Comparison of ENCODE assay signal across 24 cellular contexts in genomic region chr9:114688892-114689291, GRCh38. TPM values are rescaled to one million over a fixed set of nuclear protein-coding genes. Genes with fewer than 3 reads are reported as not detected.
DNase-seq lines count a peak whose midpoint lies in the region; ATAC-seq lines count a peak whose summit lies in the region.
"Had no signal": no experiment of that assay in that cellular context is flagged by ENCODE, and none has a peak within 500 bp of the region (broad histone marks: within the 10 kb centered on the region; RNA-seq: fewer than 3 reads in every experiment).

No MANE protein-coding gene starts in this region.

- peaks cover 78% of the 10 kb centered on the region for H3K4me1 Mint-ChIP-seq in activated CD4-positive, alpha-beta T cell treated with anti-CD3 and anti-CD28 coated beads, Interleukin-2, amount 10 ng/mL, durations not matched to agents 24 days and 14 days
- peaks cover 94% of the 10 kb centered on the region for H3K4me1 Mint-ChIP-seq in stimulated activated naive CD8-positive, alpha-beta T cell treated with anti-CD3 and anti-CD28 coated beads, Interleukin-15, Interleukin-2, amounts not matched to agents 100 ng/mL and 50 ng/mL, for 24 hours (ENCODE audit: low read depth)
- H3K4me1 Mint-ChIP-seq in activated T-helper 2 cell treated with anti-CD3 and anti-CD28 coated beads, Interferon-gamma antibody, Interleukin-2, Interleukin-4, amounts not matched to agents 10 μg/mL and 5 μg/mL and 100 μg/mL, durations not matched to agents 14 hours and 24 hours and 36 hours (ENCODE audit: low read depth) = peaks cover 90% of the 10 kb centered on the region
- peaks cover 93% of the 10 kb centered on the region for H3K4me1 Mint-ChIP-seq in stimulated activated naive CD8-positive, alpha-beta T cell treated with anti-CD3 and anti-CD28 coated beads, Interleukin-15, amount 100 ng/mL, for 72 hours

- no peak for ATAC-seq in stimulated activated naive CD8-positive, alpha-beta T cell treated with anti-CD3 and anti-CD28 coated beads, Interleukin-15, Interleukin-2, amounts not matched to agents 100 U/mL and 50 U/mL, for 24 hours
- no peak for ATAC-seq in stimulated activated naive CD8-positive, alpha-beta T cell treated with anti-CD3 and anti-CD28 coated beads, Interleukin-15, amount 100 ng/mL, for 72 hours
- ATAC-seq in GM18511 (IDR thresholded peaks at IDR 0.05; ENCODE audit: unreplicated experiment) = no peak

- H3K4me3 Mint-ChIP-seq in activated CD4-positive, alpha-beta T cell treated with anti-CD3 and anti-CD28 coated beads, Interleukin-2, amount 10 ng/mL, durations not matched to agents 24 days and 14 days = no peak overlapping the region
- no peak overlapping the region for H3K4me3 Mint-ChIP-seq in stimulated activated naive CD8-positive, alpha-beta T cell treated with anti-CD3 and anti-CD28 coated beads, Interleukin-15, Interleukin-2, amounts not matched to agents 100 ng/mL and 50 ng/mL, for 24 hours
- no peak overlapping the region for H3K4me3 Mint-ChIP-seq in activated T-helper 2 cell treated with anti-CD3 and anti-CD28 coated beads, Interferon-gamma antibody, Interleukin-2, Interleukin-4, amounts not matched to agents 10 μg/mL and 5 μg/mL and 100 μg/mL, durations not matched to agents 14 hours and 24 hours and 36 hours (ENCODE audit: low read depth)
- peak overlapping the region in 1 of 2 donors; percentile 13 for H3K4me3 Mint-ChIP-seq in stimulated activated naive CD8-positive, alpha-beta T cell treated with anti-CD3 and anti-CD28 coated beads, Interleukin-15, amount 100 ng/mL, for 72 hours
- H3K4me3 Mint-ChIP-seq: H9, IgD-negative memory B cell had no signal

- no peaks in the 10 kb centered on the region for H3K27me3 Mint-ChIP-seq in activated CD4-positive, alpha-beta T cell treated with anti-CD3 and anti-CD28 coated beads, Interleukin-2, amount 10 ng/mL, durations not matched to agents 24 days and 14 days
- H3K27me3 Mint-ChIP-seq in stimulated activated naive CD8-positive, alpha-beta T cell treated with anti-CD3 and anti-CD28 coated beads, Interleukin-15, Interleukin-2, amounts not matched to agents 100 ng/mL and 50 ng/mL, for 24 hours = no peaks in the 10 kb centered on the region
- no peaks in the 10 kb centered on the region for H3K27me3 Mint-ChIP-seq in activated T-helper 2 cell treated with anti-CD3 and anti-CD28 coated beads, Interferon-gamma antibody, Interleukin-2, Interleukin-4, amounts not matched to agents 10 μg/mL and 5 μg/mL and 100 μg/mL, durations not matched to agents 14 hours and 24 hours and 36 hours (ENCODE audit: low read depth)
- H3K27me3 Mint-ChIP-seq in stimulated activated naive CD8-positive, alpha-beta T cell treated with anti-CD3 and anti-CD28 coated beads, Interleukin-15, amount 100 ng/mL, for 72 hours = no peaks in the 10 kb centered on the region

- no peak for DNase-seq in activated CD4-positive, alpha-beta T cell treated with anti-CD3 and anti-CD28 coated beads, Interleukin-2, amount 10 ng/mL, durations not matched to agents 24 days and 14 days
- DNase-seq in activated CD4-positive, alpha-beta T cell treated with anti-CD3 and anti-CD28 coated beads for 1 hour = no peak
- DNase-seq in stimulated activated naive CD8-positive, alpha-beta T cell treated with anti-CD3 and anti-CD28 coated beads, Interleukin-15, Interleukin-2, amounts not matched to agents 100 U/mL and 50 U/mL, for 24 hours = no peak
- no peak for DNase-seq in activated T-helper 2 cell treated with anti-CD3 and anti-CD28 coated beads, Interferon-gamma antibody, Interleukin-2, Interleukin-4, amounts not matched to agents 10 μg/mL and 5 μg/mL and 100 μg/mL, durations not matched to agents 14 hours and 24 hours and 36 hours (ENCODE audit: low spot score)
- DNase-seq in stimulated activated naive CD8-positive, alpha-beta T cell treated with anti-CD3 and anti-CD28 coated beads, Interleukin-15, amount 100 ng/mL, for 72 hours = no peak
- DNase-seq in NCI-H187 (lab: John Stamatoyannopoulos, UW) = no peak
- DNase-seq: BE2C; CD4-positive, CD25-positive, alpha-beta regulatory T cell; COR-L47; DMS 273 treated with DMSO at 0.1 percent for 48 hours; GDM1; H9; Kasumi-1; MG63; NCI-H1092; NCI-H146; NCI-H2081; Peyer's patch had no signal

- peak overlapping the region; percentile 97 for H3K27ac Mint-ChIP-seq in activated CD4-positive, alpha-beta T cell treated with anti-CD3 and anti-CD28 coated beads, Interleukin-2, amount 10 ng/mL, durations not matched to agents 24 days and 14 days
- peak overlapping the region; percentile 96 for H3K27ac Mint-ChIP-seq in stimulated activated naive CD8-positive, alpha-beta T cell treated with anti-CD3 and anti-CD28 coated beads, Interleukin-15, Interleukin-2, amounts not matched to agents 100 ng/mL and 50 ng/mL, for 24 hours
- peak overlapping the region; percentile 90 for H3K27ac Mint-ChIP-seq in activated T-helper 2 cell treated with anti-CD3 and anti-CD28 coated beads, Interferon-gamma antibody, Interleukin-2, Interleukin-4, amounts not matched to agents 10 μg/mL and 5 μg/mL and 100 μg/mL, durations not matched to agents 14 hours and 24 hours and 36 hours
- peak overlapping the region; percentile 13 to 95 for H3K27ac Mint-ChIP-seq in stimulated activated naive CD8-positive, alpha-beta T cell treated with anti-CD3 and anti-CD28 coated beads, Interleukin-15, amount 100 ng/mL, for 72 hours
- H3K27ac Mint-ChIP-seq: CD4-positive, CD25-positive, alpha-beta regulatory T cell; IgD-negative memory B cell had no signal

- H3K36me3 Mint-ChIP-seq in activated CD4-positive, alpha-beta T cell treated with anti-CD3 and anti-CD28 coated beads, Interleukin-2, amount 10 ng/mL, durations not matched to agents 24 days and 14 days (ENCODE audit: low read depth) = peaks cover 38% of the 10 kb centered on the region
- H3K36me3 Mint-ChIP-seq in stimulated activated naive CD8-positive, alpha-beta T cell treated with anti-CD3 and anti-CD28 coated beads, Interleukin-15, Interleukin-2, amounts not matched to agents 100 ng/mL and 50 ng/mL, for 24 hours (ENCODE audit: low read depth) = peaks cover 22% of the 10 kb centered on the region
- peaks cover 56% of the 10 kb centered on the region for H3K36me3 Mint-ChIP-seq in activated T-helper 2 cell treated with anti-CD3 and anti-CD28 coated beads, Interferon-gamma antibody, Interleukin-2, Interleukin-4, amounts not matched to agents 10 μg/mL and 5 μg/mL and 100 μg/mL, durations not matched to agents 14 hours and 24 hours and 36 hours (ENCODE audit: low read depth)
- H3K36me3 Mint-ChIP-seq: CD4-positive, CD25-positive, alpha-beta regulatory T cell had no signal

- intact Hi-C loops in activated CD4-positive, alpha-beta T cell treated with anti-CD3 and anti-CD28 coated beads, Interleukin-2, amount 10 ng/mL, durations not matched to agents 24 days and 14 days (cut with micrococcal nuclease) = no loop called here
- intact Hi-C loops in activated T-helper 2 cell treated with anti-CD3 and anti-CD28 coated beads, Interferon-gamma antibody, Interleukin-2, Interleukin-4, amounts not matched to agents 10 μg/mL and 5 μg/mL and 100 μg/mL, durations not matched to agents 14 hours and 24 hours and 36 hours (cut with micrococcal nuclease) = loop anchor here (10.0 kb wide), 1 partner anchor 706 kb away; no protein-coding TSS in a partner anchor

- H3K9me3 Mint-ChIP-seq in activated CD4-positive, alpha-beta T cell treated with anti-CD3 and anti-CD28 coated beads, Interleukin-2, amount 10 ng/mL, durations not matched to agents 24 days and 14 days = peaks cover 15% of the 10 kb centered on the region
- peaks cover 7% of the 10 kb centered on the region for H3K9me3 Mint-ChIP-seq in stimulated activated naive CD8-positive, alpha-beta T cell treated with anti-CD3 and anti-CD28 coated beads, Interleukin-15, Interleukin-2, amounts not matched to agents 100 ng/mL and 50 ng/mL, for 24 hours
- H3K9me3 Mint-ChIP-seq in activated T-helper 2 cell treated with anti-CD3 and anti-CD28 coated beads, Interferon-gamma antibody, Interleukin-2, Interleukin-4, amounts not matched to agents 10 μg/mL and 5 μg/mL and 100 μg/mL, durations not matched to agents 14 hours and 24 hours and 36 hours = peaks cover 28% of the 10 kb centered on the region
- H3K9me3 Mint-ChIP-seq in stimulated activated naive CD8-positive, alpha-beta T cell treated with anti-CD3 and anti-CD28 coated beads, Interleukin-15, amount 100 ng/mL, for 72 hours = peaks cover 14 to 29% of the 10 kb centered on the region in 2 donors
- H3K9me3 Mint-ChIP-seq: CD4-positive, CD25-positive, alpha-beta regulatory T cell; H9 had no signal

RNA-seq across cellular contexts. Expression of gene TEX48, which starts 6.9 kb away (rescaled TPM):
- total RNA-seq in activated CD4-positive, alpha-beta T cell treated with anti-CD3 and anti-CD28 coated beads, Interleukin-2, amount 10 ng/mL, durations not matched to agents 24 days and 14 days = 0.52 and 0.56 TPM in 2 replicates
- total RNA-seq in activated T-helper 2 cell treated with anti-CD3 and anti-CD28 coated beads, Interferon-gamma antibody, Interleukin-2, Interleukin-4, amounts not matched to agents 10 μg/mL and 5 μg/mL and 100 μg/mL, durations not matched to agents 14 hours and 24 hours and 36 hours = 0.41 and 0.68 TPM in 2 replicates
- total RNA-seq: CD4-positive, CD25-positive, alpha-beta regulatory T cell; Daoy; H9; NCI-H460; Peyer's patch had no signal

RNA-seq across cellular contexts. Expression of gene TEX53, which starts 31.3 kb away (rescaled TPM):
- not detected in 2 replicates for total RNA-seq in activated CD4-positive, alpha-beta T cell treated with anti-CD3 and anti-CD28 coated beads, Interleukin-2, amount 10 ng/mL, durations not matched to agents 24 days and 14 days
- total RNA-seq in activated T-helper 2 cell treated with anti-CD3 and anti-CD28 coated beads, Interferon-gamma antibody, Interleukin-2, Interleukin-4, amounts not matched to agents 10 μg/mL and 5 μg/mL and 100 μg/mL, durations not matched to agents 14 hours and 24 hours and 36 hours = not detected in 2 replicates
- total RNA-seq: CD4-positive, CD25-positive, alpha-beta regulatory T cell; Daoy; H9; HT1080; NCI-H460; Peyer's patch had no signal
